8 cellular contexts compared by ENCODE assay signal in genomic region chr14:90759370-90760054, GRCh38. TPM values are rescaled to one million over a fixed set of nuclear protein-coding genes. Genes with fewer than 3 reads are reported as not detected.
DNase-seq lines count a peak whose midpoint lies in the region; ATAC-seq and FAIRE-seq lines count a peak whose summit lies in the region.

No MANE protein-coding gene starts in this region.

- peaks cover 16 to 20% (median 20%) of the 10 kb centered on the region in 5 donors for H3K9me3 Mint-ChIP-seq in CD8-positive, alpha-beta memory T cell
- H3K9me3 Mint-ChIP-seq in naive thymus-derived CD8-positive, alpha-beta T cell: peaks cover 2 to 21% (median 12%) of the 10 kb centered on the region in 9 donors

- no peaks in the 10 kb centered on the region for H3K36me3 ChIP-seq in CD8-positive, alpha-beta memory T cell (ENCODE audit: insufficient read depth, low read length)
- no peaks in the 10 kb centered on the region for H3K36me3 ChIP-seq in adipocyte (ENCODE audit: control insufficient read depth, insufficient read depth, low read length, severe bottlenecking)

- peaks cover 16% of the 10 kb centered on the region for H3K4me1 ChIP-seq in CD8-positive, alpha-beta memory T cell (ENCODE audit: insufficient read depth, low read length)
- H3K4me1 ChIP-seq in adipocyte (ENCODE audit: control insufficient read depth, insufficient read depth, low read length): peaks cover 12% of the 10 kb centered on the region

- DNase-seq in CD8-positive, alpha-beta memory T cell: peak in 1 of 5 donors; percentile 12
- no peak for DNase-seq in adipocyte (ENCODE audit: low read depth)
- peak in 1 of 10 donors; percentile 22 for DNase-seq in naive thymus-derived CD8-positive, alpha-beta T cell
- DNase-seq in AG20443 (ENCODE audit: low spot score): no peak
- no peak for DNase-seq in frontal cortex (ENCODE audit: low spot score in 2 of 2)

- H3K27ac ChIP-seq in CD8-positive, alpha-beta memory T cell (ENCODE audit: low read depth, low read length): no peak overlapping the region

- H3K4me3 Mint-ChIP-seq in CD8-positive, alpha-beta memory T cell: peak overlapping the region in 1 of 7 donors; percentile 88
- H3K4me3 Mint-ChIP-seq in naive thymus-derived CD8-positive, alpha-beta T cell: peak overlapping the region; percentile 47 to 83 (median 74)

- no peak for FAIRE-seq in frontal cortex (lab: Jason Lieb, UNC)

- H3K4me1 Mint-ChIP-seq in CD8-positive, alpha-beta memory T cell: peaks cover 5 to 17% (median 12%) of the 10 kb centered on the region in 3 donors
- peaks cover 6 to 22% (median 17%) of the 10 kb centered on the region in 4 donors for H3K4me1 Mint-ChIP-seq in naive thymus-derived CD8-positive, alpha-beta T cell

- peak overlapping the region; percentile 96 for H3K9ac ChIP-seq in adipocyte (ENCODE audit: low read length)

- H3K9me3 ChIP-seq in CD8-positive, alpha-beta memory T cell (ENCODE audit: low read length): peaks cover 7% of the 10 kb centered on the region
- peaks cover 14% of the 10 kb centered on the region for H3K9me3 ChIP-seq in adipocyte (ENCODE audit: control insufficient read depth, low read length)

- peaks cover 5 to 25% of the 10 kb centered on the region in 2 donors for H3K27me3 Mint-ChIP-seq in CD8-positive, alpha-beta memory T cell
- H3K27me3 Mint-ChIP-seq in naive thymus-derived CD8-positive, alpha-beta T cell: peaks cover 0 to 8% (median 3%) of the 10 kb centered on the region in 5 donors

- POLR2A ChIA-PET in CD8-positive, alpha-beta memory T cell (lab: Charles Lee): interaction anchor here (1.5 kb wide), 1 partner anchor 377 kb away, joined by 10 read pairs; no protein-coding TSS in a partner anchor
- POLR2A ChIA-PET in naive thymus-derived CD8-positive, alpha-beta T cell (lab: Charles Lee): interaction anchor here (0.8 to 3.7 kb wide), 2 partner anchors 362 to 376 kb away, joined by 3 to 26 read pairs; partner anchors contain the start of gene CALM1

- CTCF ChIA-PET in CD8-positive, alpha-beta memory T cell (lab: Charles Lee): interaction anchor here (0.7 to 3.1 kb wide), 11 partner anchors 9 to 786 kb away, joined by 3 to 12 read pairs (median 6); no protein-coding TSS in a partner anchor

- H3K27me3 ChIP-seq in CD8-positive, alpha-beta memory T cell (ENCODE audit: insufficient read depth, low read length, poor library complexity, severe bottlenecking): no peaks in the 10 kb centered on the region
- H3K27me3 ChIP-seq in adipocyte (replicated peaks; ENCODE audit: control insufficient read depth, insufficient read depth, low read length): no peaks in the 10 kb centered on the region

- H3K4me3 ChIP-seq in CD8-positive, alpha-beta memory T cell (ENCODE audit: low read length): peak overlapping the region; percentile 78
- peak overlapping the region; percentile 88 for H3K4me3 ChIP-seq in adipocyte (ENCODE audit: low read length)

- peaks cover 0 to 24% (median 2%) of the 10 kb centered on the region in 3 donors for H3K36me3 Mint-ChIP-seq in CD8-positive, alpha-beta memory T cell
- peaks cover 2 to 13% (median 8%) of the 10 kb centered on the region in 3 donors for H3K36me3 Mint-ChIP-seq in naive thymus-derived CD8-positive, alpha-beta T cell

- ATAC-seq in HG02938 (IDR thresholded peaks at IDR 0.05; ENCODE audit: unreplicated experiment) (peak; percentile 45), HG03521 (IDR thresholded peaks at IDR 0.05; ENCODE audit: unreplicated experiment) (no peak), HG03457 (IDR thresholded peaks at IDR 0.05; ENCODE audit: unreplicated experiment) (no peak)
- ATAC-seq in naive thymus-derived CD8-positive, alpha-beta T cell: no peak

- H3K27ac Mint-ChIP-seq in CD8-positive, alpha-beta memory T cell: peak overlapping the region in 4 of 8 donors; percentile 61 to 80 (median 68)
- H3K27ac Mint-ChIP-seq in naive thymus-derived CD8-positive, alpha-beta T cell: peak overlapping the region; percentile 3 to 90 (median 66)

RNA-seq across cellular contexts. Expression of gene TTC7B, which starts 56.7 kb away (rescaled TPM):
- 1 to 10 TPM; 5.2 to 5.8 TPM for total RNA-seq in CD8-positive, alpha-beta memory T cell
- 1.7 TPM for polyA plus RNA-seq in CD8-positive, alpha-beta memory T cell
- total RNA-seq in naive thymus-derived CD8-positive, alpha-beta T cell: under 1 TPM; 0.41 to 0.81 TPM
- polyA plus RNA-seq in naive thymus-derived CD8-positive, alpha-beta T cell: under 1 TPM; 0.01 to 0.50 (median 0.40) TPM
- total RNA-seq in frontal cortex: 10.6 TPM
